Comparison of ENCODE assay signal across 1 cellular context in genomic region chr16:75931043-75931442, GRCh38.
TF ChIP-seq lines count a peak whose summit lies in the region.

No MANE protein-coding gene starts in this region.

TF ChIP-seq in SK-N-SH treated with all-trans-retinoic acid at 6 μM for 48 hours, 23 proteins besides CTCF, POLR2A, EP300 and RAD21 (continued from another document):
- TF ChIP-seq CSRNP3 (CRISPR knock-in tag; IDR thresholded peaks at IDR 0.05) (no peak), ZFP30 (CRISPR knock-in tag; IDR thresholded peaks at IDR 0.05) (no peak), GLIS3 (CRISPR knock-in tag; IDR thresholded peaks at IDR 0.05) (no peak), ESRRG (CRISPR knock-in tag; IDR thresholded peaks at IDR 0.05) (no peak), BACH2 (CRISPR knock-in tag; IDR thresholded peaks at IDR 0.05; ENCODE audit: borderline replicate concordance) (no peak), PATZ1 (CRISPR knock-in tag; IDR thresholded peaks at IDR 0.05; ENCODE audit: borderline replicate concordance) (no peak), ISL1 (CRISPR knock-in tag; IDR thresholded peaks at IDR 0.05) (no peak), OSR1 (CRISPR knock-in tag; IDR thresholded peaks at IDR 0.05) (no peak), TOX (CRISPR knock-in tag; IDR thresholded peaks at IDR 0.05; ENCODE audit: borderline replicate concordance) (no peak), CREB5 (CRISPR knock-in tag; IDR thresholded peaks at IDR 0.05; ENCODE audit: low read depth) (no peak), TSHZ2 (CRISPR knock-in tag; IDR thresholded peaks at IDR 0.05) (no peak)
TF ChIP-seq in SK-N-SH treated with all-trans-retinoic acid at 6 μM for 48 hours: peak in this region for 0.
